ENCODE assay signal across 34 cellular contexts in genomic region chr2:79253375-79253774, GRCh38.
"Had no signal": no experiment of that assay in that cellular context is flagged by ENCODE, and none has a peak within 500 bp of the region (broad histone marks: within the 10 kb centered on the region; RNA-seq: fewer than 3 reads in every experiment).

No MANE protein-coding gene starts in this region.

- H3K36me3 ChIP-seq: MG63 had no signal

- H3K27me3 ChIP-seq: MG63 had no signal

- H3K9ac ChIP-seq: KMS-11 had no signal

- H3K9me3 ChIP-seq: MG63 had no signal

- DNase-seq: Karpas-422, Kasumi-1, KG1, MG63, MM.1S, MV-4-11, NCI-H1048, NCI-H1092, NCI-H1092 treated with DMSO at 0.1 percent for 48 hours, NCI-H1105, NCI-H1105 treated with DMSO at 0.1 percent for 48 hours, NCI-H1417, NCI-H1417 treated with DMSO at 0.1 percent for 48 hours, NCI-H1436, NCI-H1436 treated with DMSO at 0.1 percent for 48 hours, NCI-H146, NCI-H1694, NCI-H1694 treated with DMSO at 0.1 percent for 48 hours, NCI-H187, NCI-H187 treated with DMSO at 0.1 percent for 48 hours, NCI-H1930, NCI-H2029, NCI-H2029 treated with DMSO at 0.1 percent for 48 hours, NCI-H2081, NCI-H2081 treated with DMSO at 0.1 percent for 48 hours, NCI-H2107, NCI-H2171, NCI-H2171 treated with DMSO at 0.1 percent for 48 hours, NCI-H2227 treated with DMSO at 0.1 percent for 48 hours, NCI-H226, NCI-H345, NCI-H446, NCI-H446 treated with DMSO at 0.1 percent for 48 hours had no signal

- H3K27ac ChIP-seq: KMS-11 had no signal

- H3K4me3 ChIP-seq: MG63 had no signal

- H3K4me2 ChIP-seq: KMS-11 had no signal
